7 cellular contexts compared by ENCODE assay signal in the genomic region with DNA sequence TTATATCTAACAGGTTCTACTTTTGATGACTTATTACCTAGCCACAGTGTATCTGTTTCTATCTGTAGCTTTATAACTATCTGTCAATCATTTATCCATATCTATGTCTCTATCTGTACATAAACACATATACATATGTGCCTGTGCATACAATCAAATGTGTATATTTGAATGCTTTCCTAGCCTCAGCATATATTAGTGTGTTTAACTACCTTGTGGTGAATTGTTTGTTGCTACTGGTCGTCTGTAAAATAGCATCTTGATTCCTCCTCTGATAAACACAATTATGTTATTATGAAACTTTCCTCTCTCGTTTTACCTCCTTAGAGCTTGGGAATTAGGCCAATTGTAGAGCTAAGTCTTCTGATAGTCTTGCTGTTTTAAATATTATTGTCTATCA. TPM values are rescaled to one million over a fixed set of nuclear protein-coding genes. Genes with fewer than 3 reads are reported as not detected.
DNase-seq lines count a peak whose midpoint lies in the region; ATAC-seq and TF ChIP-seq lines count a peak whose summit lies in the region.

No MANE protein-coding gene starts in this region.

- peaks cover 30 to 45% of the 10 kb centered on the region in 2 experiments for H3K4me1 ChIP-seq in neutrophil (ENCODE audit: control insufficient read depth in 1 of 2, insufficient read depth in 1 of 2, low read depth in 1 of 2, low read length in 1 of 2)

- H3K36me3 ChIP-seq in neutrophil: no peaks in the 10 kb centered on the region

- no peak for DNase-seq in T-cell
- DNase-seq in CD1c-positive myeloid dendritic cell (ENCODE audit: extremely low spot score): no peak
- DNase-seq in NCI-H2081 treated with DMSO at 0.1 percent for 48 hours (lab: John Stamatoyannopoulos, UW): no peak
- DNase-seq in mesenteric fat pad (ENCODE audit: low spot score): no peak

- POLR2A ChIA-PET in T-cell (lab: Charles Lee): interaction anchor here (1.0 to 1.3 kb wide), 2 partner anchors 27 to 42 kb away, joined by 3 to 4 read pairs; no protein-coding TSS in a partner anchor

- no peaks in the 10 kb centered on the region for H3K9me3 ChIP-seq in neutrophil

- H3K4me3 Mint-ChIP-seq in T-cell: peak overlapping the region; percentile 76 to 81 (median 80)

- peak overlapping the region; percentile 61 for H3K27ac ChIP-seq in neutrophil

- ATAC-seq in GM18870 (IDR thresholded peaks at IDR 0.05; ENCODE audit: unreplicated experiment) (peak; percentile 3), HG02642 (IDR thresholded peaks at IDR 0.05; ENCODE audit: poor library complexity, unreplicated experiment) (peak; percentile 18), T-cell (replicated peaks in 1 of 4) (peak; percentile 19 to 45 (median 31))

- peaks cover 85 to 92% (median 89%) of the 10 kb centered on the region in 3 donors for H3K4me1 Mint-ChIP-seq in T-cell

- peak overlapping the region; percentile 93 to 95 for H3K27ac Mint-ChIP-seq in T-cell

- no peak overlapping the region for H3K4me3 ChIP-seq in neutrophil (ENCODE audit: low read depth in 1 of 2, low read length in 1 of 2)

- H3K9me3 Mint-ChIP-seq in T-cell: no peaks in the 10 kb centered on the region

- H3K27me3 ChIP-seq in neutrophil: no peaks in the 10 kb centered on the region

- no peaks in the 10 kb centered on the region for H3K27me3 Mint-ChIP-seq in T-cell

- H3K36me3 Mint-ChIP-seq in T-cell: peaks cover 11% of the 10 kb centered on the region

- no peak for TF ChIP-seq CTCF in neutrophil (IDR thresholded peaks at IDR 0.05)

- CTCF ChIA-PET in T-cell (lab: Charles Lee): interaction anchor here (0.6 kb wide), 2 partner anchors 67 to 270 kb away, joined by 4 to 8 read pairs; a partner anchor contains a TSS

RNA-seq across cellular contexts. Expression of a gene that starts 44.4 kb away (rescaled TPM):
- total RNA-seq in T-cell (100 to 1,000 TPM in 4 of 5 donors, 10 to 100 TPM in 1; 92.8 to 252 (median 136) TPM), mesenteric fat pad (28.0 TPM)
